14 cellular contexts compared by ENCODE assay signal in the genomic region with DNA sequence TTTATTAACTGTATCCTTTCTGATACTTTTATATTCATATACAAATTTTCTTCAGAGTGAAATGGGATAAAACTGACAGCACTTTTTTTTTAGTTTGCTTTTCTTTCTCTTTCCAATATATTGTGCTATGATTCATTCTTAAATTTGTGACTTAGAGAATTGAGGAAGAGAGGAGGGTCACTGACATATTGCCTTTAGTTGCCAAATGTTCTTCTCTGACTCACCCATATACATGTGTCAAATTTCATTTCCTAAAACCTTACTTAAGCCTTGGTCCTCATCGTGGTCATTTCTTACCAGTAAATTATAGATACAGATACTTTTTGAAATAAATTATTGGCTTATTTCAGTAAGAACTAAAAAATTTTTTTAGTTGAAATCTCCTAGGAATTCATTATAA. TPM values are rescaled to one million over a fixed set of nuclear protein-coding genes. Genes with fewer than 3 reads are reported as not detected.
DNase-seq lines count a peak whose midpoint lies in the region; ATAC-seq, FAIRE-seq and TF ChIP-seq lines count a peak whose summit lies in the region.
"Had no signal": no experiment of that assay in that cellular context is flagged by ENCODE, and none has a peak within 500 bp of the region (broad histone marks: within the 10 kb centered on the region; RNA-seq: fewer than 3 reads in every experiment).

No MANE protein-coding gene starts in this region.

- H3K4me1 Mint-ChIP-seq in activated CD4-positive, alpha-beta T cell treated with anti-CD3 and anti-CD28 coated beads for 36 hours = peaks cover 22% of the 10 kb centered on the region
- H3K4me1 Mint-ChIP-seq in activated CD4-positive, alpha-beta T cell treated with anti-CD3 and anti-CD28 coated beads, Interleukin-2, amount 10 ng/mL, durations not matched to agents 24 days and 14 days = peaks cover 4% of the 10 kb centered on the region
- H3K4me1 Mint-ChIP-seq in stimulated activated naive B cell treated with anti-CD40 and anti-IgM and Interleukin-4, amounts not matched to agents 10 μg/mL and 1 μg/mL and 100 μg/mL, for 72 hours = peaks cover 11 to 26% of the 10 kb centered on the region in 2 donors

- H2AFZ ChIP-seq in PC-9 (no peak overlapping the region), endothelial cell of umbilical vein (ENCODE audit: low read depth, low read length) (no peak overlapping the region)

- no peaks in the 10 kb centered on the region for H3K9me3 ChIP-seq in PC-9 (ENCODE audit: insufficient read depth, low read depth)
- H3K9me3 ChIP-seq in endothelial cell of umbilical vein (replicated peaks; ENCODE audit: control insufficient read depth, insufficient read depth, low read length) = no peaks in the 10 kb centered on the region
- H3K9me3 ChIP-seq: MG63 had no signal

- H3K36me3 ChIP-seq in PC-9 (ENCODE audit: low read depth) = no peaks in the 10 kb centered on the region
- H3K36me3 ChIP-seq in endothelial cell of umbilical vein (ENCODE audit: control insufficient read depth in 2 of 2, extremely low read depth in 1 of 2, insufficient read depth in 2 of 2, low read length in 2 of 2) = no peaks in the 10 kb centered on the region
- H3K36me3 ChIP-seq: MG63 had no signal

- H3K9ac ChIP-seq in endothelial cell of umbilical vein (replicated peaks; ENCODE audit: extremely low read depth, insufficient read depth, low read length) = no peak overlapping the region

- H3K27ac Mint-ChIP-seq in activated CD4-positive, alpha-beta T cell treated with anti-CD3 and anti-CD28 coated beads for 36 hours = no peak overlapping the region
- no peak overlapping the region for H3K27ac Mint-ChIP-seq in activated CD4-positive, alpha-beta T cell treated with anti-CD3 and anti-CD28 coated beads, Interleukin-2, amount 10 ng/mL, durations not matched to agents 24 days and 14 days
- H3K27ac Mint-ChIP-seq in stimulated activated naive B cell treated with anti-CD40 and anti-IgM and Interleukin-4, amounts not matched to agents 10 μg/mL and 1 μg/mL and 100 μg/mL, for 72 hours = no peak overlapping the region

- intact Hi-C loops in activated CD4-positive, alpha-beta T cell treated with anti-CD3 and anti-CD28 coated beads for 36 hours (cut with DNase I, micrococcal nuclease) = no loop called here
- intact Hi-C loops in activated CD4-positive, alpha-beta T cell treated with anti-CD3 and anti-CD28 coated beads, Interleukin-2, amount 10 ng/mL, durations not matched to agents 24 days and 14 days (cut with micrococcal nuclease) = no loop called here
- intact Hi-C loops in PC-9 (cut with micrococcal nuclease; ENCODE audit: unreplicated experiment) (no loop called here), endothelial cell of umbilical vein (cut with micrococcal nuclease) (no loop called here)

- DNase-seq in activated CD4-positive, alpha-beta T cell treated with anti-CD3 and anti-CD28 coated beads for 36 hours = no peak
- DNase-seq in activated CD4-positive, alpha-beta T cell treated with anti-CD3 and anti-CD28 coated beads, Interleukin-2, amount 10 ng/mL, durations not matched to agents 24 days and 14 days = no peak
- peak in 1 of 2 experiments; percentile 58 for DNase-seq in PC-9
- DNase-seq in endothelial cell of umbilical vein (ENCODE audit: low read depth, low spot score) = peak; percentile 72
- DNase-seq in stimulated activated naive B cell treated with anti-CD40 and anti-IgM and Interleukin-4, amounts not matched to agents 10 μg/mL and 1 μg/mL and 100 μg/mL, for 72 hours = no peak
- no peak for DNase-seq in NCI-H1930 (lab: John Stamatoyannopoulos, UW)
- DNase-seq in retina = no peak
- DNase-seq: 8988T; activated CD4-positive, alpha-beta T cell treated with anti-CD3 and anti-CD28 coated beads, Interleukin-2, amount 50 U/mL, for 1 hour; amniotic stem cell; glutamatergic neuron; MG63; Right ventricle myocardium superior had no signal

- no peaks in the 10 kb centered on the region for H3K27me3 Mint-ChIP-seq in activated CD4-positive, alpha-beta T cell treated with anti-CD3 and anti-CD28 coated beads for 36 hours
- no peaks in the 10 kb centered on the region for H3K27me3 Mint-ChIP-seq in activated CD4-positive, alpha-beta T cell treated with anti-CD3 and anti-CD28 coated beads, Interleukin-2, amount 10 ng/mL, durations not matched to agents 24 days and 14 days
- H3K27me3 Mint-ChIP-seq in stimulated activated naive B cell treated with anti-CD40 and anti-IgM and Interleukin-4, amounts not matched to agents 10 μg/mL and 1 μg/mL and 100 μg/mL, for 72 hours = no peaks in the 10 kb centered on the region

- POLR2A ChIA-PET in activated CD4-positive, alpha-beta T cell treated with anti-CD3 and anti-CD28 coated beads for 36 hours (lab: Charles Lee) = no interaction called here
- POLR2A ChIA-PET in PC-9 (lab: Charles Lee; ENCODE audit: unreplicated experiment) (no interaction called here), endothelial cell of umbilical vein (lab: Charles Lee) (no interaction called here)

- peaks cover 4% of the 10 kb centered on the region; the same call in 1 of the 2 replicates for H3F3A ChIP-seq in PC-9 (ENCODE audit: insufficient read depth, low read depth)

- H3K27ac ChIP-seq in PC-9 (peak overlapping the region; percentile 55), endothelial cell of umbilical vein (ENCODE audit: insufficient read depth, low read depth, low read length) (no peak overlapping the region)

- H3K9me2 ChIP-seq in PC-9 (ENCODE audit: insufficient read depth) = no peaks in the 10 kb centered on the region

- no peaks in the 10 kb centered on the region for H3K9me1 ChIP-seq in endothelial cell of umbilical vein (replicated peaks; ENCODE audit: control insufficient read depth, extremely low read depth, insufficient read depth, low read length)

- FAIRE-seq in endothelial cell of umbilical vein (lab: Jason Lieb, UNC) = peak; percentile 62

- H3K4me3 ChIP-seq in PC-9 (no peak overlapping the region), endothelial cell of umbilical vein (replicated peaks in 1 of 3; ENCODE audit: insufficient read depth in 1 of 3, low read depth in 1 of 3, low read length in 3 of 3) (no peak overlapping the region)
- H3K4me3 ChIP-seq: MG63 had no signal

- TF ChIP-seq POLR2A in endothelial cell of umbilical vein (IDR thresholded peaks at IDR 0.05; ENCODE audit: low read depth, low read length) = no peak

- no peak for TF ChIP-seq CTCF in PC-9 (conservative IDR thresholded peaks at IDR 0.05)
- no peak for TF ChIP-seq CTCF in endothelial cell of umbilical vein (IDR thresholded peaks at IDR 0.05; ENCODE audit: extremely low read depth in 1 of 2, insufficient read depth in 1 of 2, low read depth in 1 of 2, low read length in 2 of 2)

- peak; percentile 30 for ATAC-seq in activated CD4-positive, alpha-beta T cell treated with anti-CD3 and anti-CD28 coated beads for 36 hours
- ATAC-seq in stimulated activated naive B cell treated with anti-CD40 and anti-IgM and Interleukin-4, amounts not matched to agents 10 μg/mL and 1 μg/mL and 100 μg/mL, for 72 hours (replicated peaks) = peak; percentile 88 to 90
- ATAC-seq in GM19467 (IDR thresholded peaks at IDR 0.05; ENCODE audit: unreplicated experiment) = no peak

- H3K36me3 Mint-ChIP-seq in activated CD4-positive, alpha-beta T cell treated with anti-CD3 and anti-CD28 coated beads for 36 hours (ENCODE audit: low read depth) = peaks cover 14% of the 10 kb centered on the region
- H3K36me3 Mint-ChIP-seq in activated CD4-positive, alpha-beta T cell treated with anti-CD3 and anti-CD28 coated beads, Interleukin-2, amount 10 ng/mL, durations not matched to agents 24 days and 14 days (ENCODE audit: low read depth) = peaks cover 11% of the 10 kb centered on the region
- H3K36me3 Mint-ChIP-seq in stimulated activated naive B cell treated with anti-CD40 and anti-IgM and Interleukin-4, amounts not matched to agents 10 μg/mL and 1 μg/mL and 100 μg/mL, for 72 hours = peaks cover 14 to 38% of the 10 kb centered on the region in 2 donors

- BruUV-seq in PC-9 (replicated peaks; lab: Mats Ljungman, UMichigan) (no TSS peak), endothelial cell of umbilical vein (replicated peaks; lab: Mats Ljungman, UMichigan) (no TSS peak)

- H3K27me3 ChIP-seq in PC-9 (ENCODE audit: insufficient read depth, low read depth) (no peaks in the 10 kb centered on the region), endothelial cell of umbilical vein (ENCODE audit: control insufficient read depth in 2 of 2, insufficient read depth in 2 of 2, low read length in 2 of 2) (no peaks in the 10 kb centered on the region)
- H3K27me3 ChIP-seq: MG63 had no signal

- H3K79me2 ChIP-seq in PC-9 (ENCODE audit: low read depth) (no peaks in the 10 kb centered on the region), endothelial cell of umbilical vein (ENCODE audit: control insufficient read depth, insufficient read depth, low read length) (peaks cover 2% of the 10 kb centered on the region)

- CTCF ChIA-PET in activated CD4-positive, alpha-beta T cell treated with anti-CD3 and anti-CD28 coated beads for 36 hours (lab: Charles Lee) = interaction anchor here (0.6 kb wide), 1 partner anchor 386 kb away, joined by 3 read pairs; no protein-coding TSS in a partner anchor
- CTCF ChIA-PET in PC-9 (lab: Charles Lee) (no interaction called here), endothelial cell of umbilical vein (lab: Charles Lee) (no interaction called here)

- H3K4me1 ChIP-seq in PC-9 (replicated peaks; ENCODE audit: insufficient read depth) (peaks cover 18% of the 10 kb centered on the region), endothelial cell of umbilical vein (ENCODE audit: control insufficient read depth, extremely low read depth, insufficient read depth, low read length) (peaks cover 32% of the 10 kb centered on the region)

- H3K4me2 ChIP-seq in PC-9 (peak overlapping the region; percentile 44; the same call in 1 of the 2 replicates), endothelial cell of umbilical vein (ENCODE audit: insufficient read depth, low read length) (peak overlapping the region; percentile 57)

- dilution Hi-C loops in endothelial cell of umbilical vein (cut with MboI; ENCODE audit: extremely low pct_ligation_motif_present, low sequenced_read_pairs) = no loop called here

- H4K20me1 ChIP-seq in PC-9 (ENCODE audit: insufficient read depth) (no peaks in the 10 kb centered on the region), endothelial cell of umbilical vein (replicated peaks; ENCODE audit: control insufficient read depth, extremely low read depth, insufficient read depth, low read length) (no peaks in the 10 kb centered on the region)

- no peaks in the 10 kb centered on the region for H3K9me3 Mint-ChIP-seq in activated CD4-positive, alpha-beta T cell treated with anti-CD3 and anti-CD28 coated beads for 36 hours (ENCODE audit: low read depth)
- H3K9me3 Mint-ChIP-seq in activated CD4-positive, alpha-beta T cell treated with anti-CD3 and anti-CD28 coated beads, Interleukin-2, amount 10 ng/mL, durations not matched to agents 24 days and 14 days = no peaks in the 10 kb centered on the region
- H3K9me3 Mint-ChIP-seq in stimulated activated naive B cell treated with anti-CD40 and anti-IgM and Interleukin-4, amounts not matched to agents 10 μg/mL and 1 μg/mL and 100 μg/mL, for 72 hours = no peaks in the 10 kb centered on the region

- H3K4me3 Mint-ChIP-seq in activated CD4-positive, alpha-beta T cell treated with anti-CD3 and anti-CD28 coated beads for 36 hours = no peak overlapping the region
- no peak overlapping the region for H3K4me3 Mint-ChIP-seq in activated CD4-positive, alpha-beta T cell treated with anti-CD3 and anti-CD28 coated beads, Interleukin-2, amount 10 ng/mL, durations not matched to agents 24 days and 14 days
- H3K4me3 Mint-ChIP-seq in stimulated activated naive B cell treated with anti-CD40 and anti-IgM and Interleukin-4, amounts not matched to agents 10 μg/mL and 1 μg/mL and 100 μg/mL, for 72 hours = no peak overlapping the region

RNA-seq across cellular contexts. Expression of gene CLASP2, which starts 53.9 kb away (rescaled TPM):
- 10 to 100 TPM; 45.5 to 68.5 TPM for total RNA-seq in activated CD4-positive, alpha-beta T cell treated with anti-CD3 and anti-CD28 coated beads for 36 hours
- 65.3 and 65.8 TPM in 2 replicates for total RNA-seq in activated CD4-positive, alpha-beta T cell treated with anti-CD3 and anti-CD28 coated beads, Interleukin-2, amount 10 ng/mL, durations not matched to agents 24 days and 14 days
- total RNA-seq in PC-9 (2021) (36.5 and 52.9 TPM in 2 replicates), endothelial cell of umbilical vein (55.0 and 62.9 TPM in 2 replicates)
- 11.8 and 15.0 TPM in 2 replicates for polyA plus RNA-seq in endothelial cell of umbilical vein
- 12.1 and 12.8 TPM in 2 replicates for polyA plus RNA-seq in endothelial cell of umbilical vein (2011; cell fraction: cytosol; rRNA removed)
- polyA plus RNA-seq in endothelial cell of umbilical vein (2011; cell fraction: nucleus; rRNA removed) = 39.8 and 55.9 TPM in 2 replicates
- polyA plus RNA-seq in endothelial cell of umbilical vein (2012) = 19.9 and 20.0 TPM in 2 replicates
- 76.5 and 81.9 TPM in 2 replicates for polyA minus RNA-seq in endothelial cell of umbilical vein
- 24.1 TPM for polyA minus RNA-seq in endothelial cell of umbilical vein (2011; cell fraction: cytosol; rRNA and poly(A)+ RNA removed)
- polyA minus RNA-seq in endothelial cell of umbilical vein (2011; cell fraction: nucleus; rRNA and poly(A)+ RNA removed) = 134 and 190 TPM in 2 replicates
